ENCODE assay signal across 25 cellular contexts in the genomic region with DNA sequence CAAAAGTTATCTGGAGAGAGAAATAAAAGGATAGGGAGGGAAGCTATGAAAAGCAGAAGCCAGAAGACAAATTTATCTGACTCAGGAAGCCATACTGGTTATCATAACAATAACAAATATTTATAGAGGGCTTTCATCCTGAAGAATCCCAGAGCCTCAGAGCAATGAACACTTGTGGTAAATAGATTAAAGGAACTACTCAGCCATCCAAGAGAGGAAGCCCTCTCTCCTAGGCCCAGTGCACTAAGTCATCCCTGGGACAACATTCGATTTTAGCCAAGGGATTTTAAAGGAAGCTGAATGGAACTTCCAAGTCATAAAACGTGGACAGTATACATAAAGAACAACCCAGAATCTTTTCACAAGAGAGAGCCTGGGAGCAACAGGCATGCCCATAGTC.
"Had no signal": no experiment of that assay in that cellular context is flagged by ENCODE, and none has a peak within 500 bp of the region (broad histone marks: within the 10 kb centered on the region; RNA-seq: fewer than 3 reads in every experiment).

No MANE protein-coding gene starts in this region.

- H3K4me3 ChIP-seq: body of pancreas, gastroesophageal sphincter, heart left ventricle, left ventricle myocardium inferior, ovary, psoas muscle, stomach, suprapubic skin, tibial nerve had no signal

- H3K27me3 Mint-ChIP-seq: activated CD4-positive, alpha-beta memory T cell treated with anti-CD3 and anti-CD28 coated beads, Interleukin-2, amount 10 ng/mL, durations not matched to agents 7 days and 5 days; activated CD4-positive, alpha-beta T cell treated with anti-CD3 and anti-CD28 coated beads, Interleukin-2, amount 10 ng/mL, durations not matched to agents 24 days and 14 days; activated naive CD8-positive, alpha-beta T cell treated with anti-CD3 and anti-CD28 coated beads, Interleukin-2, amount 10 ng/mL, durations not matched to agents 7 days and 5 days; T-helper 17 cell had no signal

- ATAC-seq: activated T-cell treated with anti-CD3 and anti-CD28 coated beads, Interleukin-2, amount 50 U/mL, for 72 hours; body of pancreas; gastroesophageal sphincter; heart left ventricle; natural killer cell; psoas muscle; right cardiac atrium; stimulated activated effector memory CD8-positive, alpha-beta T cell treated with anti-CD3 and anti-CD28 coated beads, Interleukin-12 subunit alpha, Interleukin-12 subunit beta, amount 100 ng/mL, for 72 hours; T-helper 17 cell had no signal

- H3K4me3 Mint-ChIP-seq: activated CD4-positive, alpha-beta memory T cell treated with anti-CD3 and anti-CD28 coated beads, Interleukin-2, amount 10 ng/mL, durations not matched to agents 7 days and 5 days; activated CD4-positive, alpha-beta T cell treated with anti-CD3 and anti-CD28 coated beads, Interleukin-2, amount 10 ng/mL, durations not matched to agents 24 days and 14 days; activated naive CD4-positive, alpha-beta T cell treated with anti-CD3 and anti-CD28 coated beads for 36 hours; activated naive CD8-positive, alpha-beta T cell treated with anti-CD3 and anti-CD28 coated beads, Interleukin-2, amount 10 ng/mL, durations not matched to agents 7 days and 5 days; activated T-cell treated with anti-CD3 and anti-CD28 coated beads, Interleukin-2, amount 50 U/mL, for 72 hours; natural killer cell; stimulated activated effector memory CD8-positive, alpha-beta T cell treated with anti-CD3 and anti-CD28 coated beads, Interleukin-12 subunit alpha, Interleukin-12 subunit beta, amount 100 ng/mL, for 72 hours; T-helper 17 cell had no signal

- H3K9me3 Mint-ChIP-seq: activated CD4-positive, alpha-beta memory T cell treated with anti-CD3 and anti-CD28 coated beads, Interleukin-2, amount 10 ng/mL, durations not matched to agents 7 days and 5 days; activated CD4-positive, alpha-beta T cell treated with anti-CD3 and anti-CD28 coated beads, Interleukin-2, amount 10 ng/mL, durations not matched to agents 24 days and 14 days; activated naive CD4-positive, alpha-beta T cell treated with anti-CD3 and anti-CD28 coated beads for 36 hours; activated naive CD8-positive, alpha-beta T cell treated with anti-CD3 and anti-CD28 coated beads, Interleukin-2, amount 10 ng/mL, durations not matched to agents 7 days and 5 days; activated T-cell treated with anti-CD3 and anti-CD28 coated beads, Interleukin-2, amount 50 U/mL, for 72 hours; natural killer cell; stimulated activated effector memory CD8-positive, alpha-beta T cell treated with anti-CD3 and anti-CD28 coated beads, Interleukin-12 subunit alpha, Interleukin-12 subunit beta, amount 100 ng/mL, for 72 hours had no signal

- H3K4me1 ChIP-seq: body of pancreas, heart left ventricle, left ventricle myocardium inferior, psoas muscle, suprapubic skin, tibial nerve had no signal

- H3K27me3 ChIP-seq: body of pancreas, gastroesophageal sphincter, ovary, stomach, suprapubic skin had no signal

- H3K27ac Mint-ChIP-seq: activated CD4-positive, alpha-beta memory T cell treated with anti-CD3 and anti-CD28 coated beads, Interleukin-2, amount 10 ng/mL, durations not matched to agents 7 days and 5 days; activated CD4-positive, alpha-beta T cell treated with anti-CD3 and anti-CD28 coated beads, Interleukin-2, amount 10 ng/mL, durations not matched to agents 24 days and 14 days; activated naive CD4-positive, alpha-beta T cell treated with anti-CD3 and anti-CD28 coated beads for 36 hours; activated naive CD8-positive, alpha-beta T cell treated with anti-CD3 and anti-CD28 coated beads, Interleukin-2, amount 10 ng/mL, durations not matched to agents 7 days and 5 days; activated T-cell treated with anti-CD3 and anti-CD28 coated beads, Interleukin-2, amount 50 U/mL, for 72 hours; natural killer cell; stimulated activated effector memory CD8-positive, alpha-beta T cell treated with anti-CD3 and anti-CD28 coated beads, Interleukin-12 subunit alpha, Interleukin-12 subunit beta, amount 100 ng/mL, for 72 hours; T-helper 17 cell had no signal

- DNase-seq: activated CD4-positive, alpha-beta memory T cell treated with anti-CD3 and anti-CD28 coated beads, Interleukin-2, amount 10 ng/mL, durations not matched to agents 7 days and 5 days; activated CD4-positive, alpha-beta T cell treated with anti-CD3 and anti-CD28 coated beads, Interleukin-2, amount 10 ng/mL, durations not matched to agents 24 days and 14 days; activated effector memory CD4-positive, alpha-beta T cell treated with Interleukin-2 at 50 U/mL for 16 hours; activated naive CD4-positive, alpha-beta T cell treated with anti-CD3 and anti-CD28 coated beads for 36 hours; activated naive CD8-positive, alpha-beta T cell treated with anti-CD3 and anti-CD28 coated beads, Interleukin-2, amount 10 ng/mL, durations not matched to agents 7 days and 5 days; activated T-cell treated with anti-CD3 and anti-CD28 coated beads, Interleukin-2, amount 50 U/mL, for 72 hours; amygdala; body of pancreas; central memory CD4-positive, alpha-beta T cell; effector memory CD4-positive, alpha-beta T cell; heart left ventricle; left ventricle myocardium inferior; midbrain; natural killer cell; ovary; psoas muscle; right cardiac atrium; stimulated activated CD4-positive, alpha-beta T cell treated with anti-CD3 and anti-CD28 coated beads, Interleukin-1b, Interleukin-23, amount 100 ng/mL, for 48 hours; stomach; SW 1271; T-helper 17 cell had no signal

- H3K9me3 ChIP-seq: body of pancreas, gastroesophageal sphincter, heart left ventricle, left ventricle myocardium inferior, ovary, psoas muscle, stomach, suprapubic skin, tibial nerve had no signal

- H3K4me1 Mint-ChIP-seq: activated CD4-positive, alpha-beta memory T cell treated with anti-CD3 and anti-CD28 coated beads, Interleukin-2, amount 10 ng/mL, durations not matched to agents 7 days and 5 days; activated CD4-positive, alpha-beta T cell treated with anti-CD3 and anti-CD28 coated beads, Interleukin-2, amount 10 ng/mL, durations not matched to agents 24 days and 14 days; activated naive CD8-positive, alpha-beta T cell treated with anti-CD3 and anti-CD28 coated beads, Interleukin-2, amount 10 ng/mL, durations not matched to agents 7 days and 5 days; natural killer cell; stimulated activated effector memory CD8-positive, alpha-beta T cell treated with anti-CD3 and anti-CD28 coated beads, Interleukin-12 subunit alpha, Interleukin-12 subunit beta, amount 100 ng/mL, for 72 hours; T-helper 17 cell had no signal

- H3K27ac ChIP-seq: body of pancreas, heart left ventricle, left ventricle myocardium inferior, ovary, psoas muscle, stomach, suprapubic skin, tibial nerve had no signal

- H3K36me3 ChIP-seq: gastroesophageal sphincter, heart left ventricle, left ventricle myocardium inferior, ovary, stomach, suprapubic skin, tibial nerve had no signal
